11 cellular contexts compared by ENCODE assay signal in the genomic region with DNA sequence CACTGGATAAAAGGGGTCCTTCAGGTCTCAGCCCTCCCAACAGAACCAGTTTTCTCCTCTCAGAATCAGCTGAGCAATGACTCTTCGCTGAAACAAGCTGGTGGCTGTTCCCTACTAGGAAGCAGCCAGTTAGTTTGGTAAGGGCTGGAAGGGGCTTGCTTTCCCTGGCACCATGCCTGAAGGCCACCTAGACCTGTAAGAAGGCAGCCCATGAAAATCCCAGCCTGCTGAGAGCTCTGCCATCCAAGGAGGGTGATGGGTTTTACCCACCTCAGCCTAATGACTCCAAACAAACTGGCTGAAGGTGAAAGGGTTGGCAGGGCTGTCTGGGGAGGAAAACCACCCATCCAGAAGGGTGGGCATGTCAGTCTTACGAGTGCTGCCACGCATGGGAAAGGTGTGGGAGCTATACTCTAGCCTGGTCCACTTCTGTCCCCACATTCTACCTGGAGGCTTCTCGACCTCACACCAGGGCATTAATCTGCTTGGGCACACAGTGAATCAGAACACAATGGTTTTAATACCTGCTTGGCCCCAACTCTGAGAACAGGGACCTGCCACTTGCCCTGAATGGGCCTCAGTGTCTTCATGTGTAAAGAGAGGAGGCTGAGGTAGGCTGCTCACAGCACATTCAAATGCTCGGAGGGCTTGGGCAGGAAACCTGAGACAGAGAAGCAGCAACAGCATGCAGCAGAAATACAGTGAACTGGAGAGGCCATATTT. TPM values are rescaled to one million over a fixed set of nuclear protein-coding genes. Genes with fewer than 3 reads are reported as not detected.
DNase-seq lines count a peak whose midpoint lies in the region; ATAC-seq, FAIRE-seq and TF ChIP-seq lines count a peak whose summit lies in the region.
"Had no signal": no experiment of that assay in that cellular context is flagged by ENCODE, and none has a peak within 500 bp of the region (broad histone marks: within the 10 kb centered on the region; RNA-seq: fewer than 3 reads in every experiment).

No MANE protein-coding gene starts in this region.

- no peak for FAIRE-seq in A549 (lab: Jason Lieb, UNC)
- no peak for FAIRE-seq in urothelium cell line (lab: Jason Lieb, UNC)

- 97% methylated on average over 2 of the region's 5 CpGs for WGBS in A549 (ENCODE audit: missing lambda C conversion rate)
- WGBS in esophagus, 2 donors = 76 to 89% methylated on average over 5 of the region's 5 CpGs

- no peak for ATAC-seq in A549
- ATAC-seq: T-helper 17 cell had no signal

- no peak overlapping the region for H3K4me3 Mint-ChIP-seq in activated T-helper 1 cell treated with anti-CD3 and anti-CD28 coated beads, Interleukin-12 subunit alpha, Interleukin-12 subunit beta, Interleukin-2, Interleukin-4 antibody, amounts not matched to agents 30 ng/mL and 10 ng/mL and 1 ng/mL, durations not matched to agents 14 hours and 24 hours and 36 hours
- H3K4me3 Mint-ChIP-seq: T-helper 17 cell had no signal

- TF ChIP-seq RAD21 in A549 (conservative IDR thresholded peaks at IDR 0.05 in 1 of 2, IDR thresholded peaks at IDR 0.05 in 1 of 2) = no peak

- H3K4me3 ChIP-seq in A549 = no peak overlapping the region
- H3K4me3 ChIP-seq in esophagus (ENCODE audit: low read depth in 1 of 2, low read length in 2 of 2) = no peak overlapping the region
- H3K4me3 ChIP-seq in rectal smooth muscle tissue (ENCODE audit: low read length) = no peak overlapping the region

- H3K27ac ChIP-seq in A549 = peak overlapping the region; percentile 78 to 95
- H3K27ac ChIP-seq in esophagus (ENCODE audit: low read depth in 2 of 2, low read length in 1 of 2) = peak overlapping the region; percentile 52 to 88
- peak overlapping the region; percentile 40 for H3K27ac ChIP-seq in rectal smooth muscle tissue (ENCODE audit: low read depth, low read length)

- POLR2A ChIA-PET in A549 (lab: Yijun Ruan, JAX) = interaction anchor here (0.6 to 2.7 kb wide), 2 partner anchors 15 to 18 kb away, joined by 5 to 15 read pairs; no protein-coding TSS in a partner anchor

- peaks cover 37% of the 10 kb centered on the region for H3K4me1 Mint-ChIP-seq in activated T-helper 1 cell treated with anti-CD3 and anti-CD28 coated beads, Interleukin-12 subunit alpha, Interleukin-12 subunit beta, Interleukin-2, Interleukin-4 antibody, amounts not matched to agents 30 ng/mL and 10 ng/mL and 1 ng/mL, durations not matched to agents 14 hours and 24 hours and 36 hours (ENCODE audit: low read depth)

- intact Hi-C loops in activated T-helper 1 cell treated with anti-CD3 and anti-CD28 coated beads, Interleukin-12 subunit alpha, Interleukin-12 subunit beta, Interleukin-2, Interleukin-4 antibody, amounts not matched to agents 30 ng/mL and 10 ng/mL and 1 ng/mL, durations not matched to agents 14 hours and 24 hours and 36 hours (cut with micrococcal nuclease) = no loop called here

- no peak overlapping the region for H3K27ac Mint-ChIP-seq in activated T-helper 1 cell treated with anti-CD3 and anti-CD28 coated beads, Interleukin-12 subunit alpha, Interleukin-12 subunit beta, Interleukin-2, Interleukin-4 antibody, amounts not matched to agents 30 ng/mL and 10 ng/mL and 1 ng/mL, durations not matched to agents 14 hours and 24 hours and 36 hours

- H3K9me3 ChIP-seq in A549 (no peaks in the 10 kb centered on the region), esophagus (ENCODE audit: control insufficient read depth in 2 of 2, insufficient read depth in 1 of 2, low read depth in 1 of 2, low read length in 1 of 2) (no peaks in the 10 kb centered on the region)

- peak overlapping the region; percentile 44 for H3K4me2 ChIP-seq in A549

- no peaks in the 10 kb centered on the region for H3K27me3 Mint-ChIP-seq in activated T-helper 1 cell treated with anti-CD3 and anti-CD28 coated beads, Interleukin-12 subunit alpha, Interleukin-12 subunit beta, Interleukin-2, Interleukin-4 antibody, amounts not matched to agents 30 ng/mL and 10 ng/mL and 1 ng/mL, durations not matched to agents 14 hours and 24 hours and 36 hours (ENCODE audit: insufficient read depth)
- H3K27me3 Mint-ChIP-seq: T-helper 17 cell had no signal

- DNase-seq in A549 (ENCODE audit: low read depth in 1 of 2, low spot score in 1 of 2) (no peak), NCI-H526 treated with DMSO at 0.1 percent for 48 hours (lab: John Stamatoyannopoulos, UW) (peak; percentile 16), urothelium cell line (ENCODE audit: low spot score) (no peak), AG20443 (ENCODE audit: low spot score) (no peak), cerebellar cortex (ENCODE audit: low spot score) (no peak)
- no peak for DNase-seq in activated T-helper 1 cell treated with anti-CD3 and anti-CD28 coated beads, Interleukin-12 subunit alpha, Interleukin-12 subunit beta, Interleukin-2, Interleukin-4 antibody, amounts not matched to agents 30 ng/mL and 10 ng/mL and 1 ng/mL, durations not matched to agents 14 hours and 24 hours and 36 hours (ENCODE audit: low spot score)
- DNase-seq: midbrain, NCI-H2171, T-helper 17 cell had no signal

- H3K36me3 Mint-ChIP-seq in activated T-helper 1 cell treated with anti-CD3 and anti-CD28 coated beads, Interleukin-12 subunit alpha, Interleukin-12 subunit beta, Interleukin-2, Interleukin-4 antibody, amounts not matched to agents 30 ng/mL and 10 ng/mL and 1 ng/mL, durations not matched to agents 14 hours and 24 hours and 36 hours (ENCODE audit: low read depth) = peaks cover 51% of the 10 kb centered on the region

- H3K9me3 Mint-ChIP-seq in activated T-helper 1 cell treated with anti-CD3 and anti-CD28 coated beads, Interleukin-12 subunit alpha, Interleukin-12 subunit beta, Interleukin-2, Interleukin-4 antibody, amounts not matched to agents 30 ng/mL and 10 ng/mL and 1 ng/mL, durations not matched to agents 14 hours and 24 hours and 36 hours = no peaks in the 10 kb centered on the region

- H3K4me1 ChIP-seq in A549 = peaks cover 40% of the 10 kb centered on the region
- peaks cover 14 to 32% of the 10 kb centered on the region in 2 donors for H3K4me1 ChIP-seq in esophagus (ENCODE audit: control insufficient read depth in 2 of 2, insufficient read depth in 2 of 2, low read length in 1 of 2)
- peaks cover 30% of the 10 kb centered on the region for H3K4me1 ChIP-seq in rectal smooth muscle tissue (ENCODE audit: control insufficient read depth, insufficient read depth, low read length)

- no peak for TF ChIP-seq EP300 in A549 (IDR thresholded peaks at IDR 0.05)

- H3K27me3 ChIP-seq in esophagus (ENCODE audit: control insufficient read depth in 1 of 2, insufficient read depth in 2 of 2, low read length in 2 of 2) = no peaks in the 10 kb centered on the region
- no peaks in the 10 kb centered on the region for H3K27me3 ChIP-seq in rectal smooth muscle tissue (ENCODE audit: control insufficient read depth, insufficient read depth, low read length)

- no peak overlapping the region for H3K9ac ChIP-seq in rectal smooth muscle tissue (ENCODE audit: low read length)

- TF ChIP-seq POLR2A in A549 (IDR thresholded peaks at IDR 0.05; ENCODE audit: low read length) = no peak

- no peak for TF ChIP-seq CTCF in A549 (IDR thresholded peaks at IDR 0.05)

- CTCF ChIA-PET in A549 (lab: Yijun Ruan, JAX) = interaction anchor here (0.9 to 2.2 kb wide), 5 partner anchors 7 to 191 kb away, joined by 3 to 20 read pairs (median 4); no protein-coding TSS in a partner anchor

- H3K36me3 ChIP-seq in esophagus (ENCODE audit: control insufficient read depth in 2 of 2, insufficient read depth in 2 of 2, low read length in 1 of 2) (peaks cover 9 to 34% of the 10 kb centered on the region in 2 donors), rectal smooth muscle tissue (ENCODE audit: control insufficient read depth, insufficient read depth, low read length) (peaks cover 62% of the 10 kb centered on the region)

TF ChIP-seq in A549, 52 proteins besides CTCF, POLR2A, EP300 and RAD21:
- TF ChIP-seq, protein P1, sequence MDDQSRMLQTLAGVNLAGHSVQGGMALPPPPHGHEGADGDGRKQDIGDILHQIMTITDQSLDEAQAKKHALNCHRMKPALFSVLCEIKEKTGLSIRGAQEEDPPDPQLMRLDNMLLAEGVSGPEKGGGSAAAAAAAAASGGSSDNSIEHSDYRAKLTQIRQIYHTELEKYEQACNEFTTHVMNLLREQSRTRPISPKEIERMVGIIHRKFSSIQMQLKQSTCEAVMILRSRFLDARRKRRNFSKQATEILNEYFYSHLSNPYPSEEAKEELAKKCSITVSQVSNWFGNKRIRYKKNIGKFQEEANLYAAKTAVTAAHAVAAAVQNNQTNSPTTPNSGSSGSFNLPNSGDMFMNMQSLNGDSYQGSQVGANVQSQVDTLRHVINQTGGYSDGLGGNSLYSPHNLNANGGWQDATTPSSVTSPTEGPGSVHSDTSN (IDR thresholded peaks at IDR 0.05) = no peak
- TF ChIP-seq TP53 (CRISPR knock-in tag; IDR thresholded peaks at IDR 0.05) (no peak), BHLHE40 (IDR thresholded peaks at IDR 0.05; ENCODE audit: low read depth, low read length) (no peak)

RNA-seq across cellular contexts. Expression of a gene that starts 53.1 kb away (rescaled TPM):
- polyA plus RNA-seq in A549 (2011; rRNA removed) = 216 and 239 TPM in 2 replicates
- polyA plus RNA-seq in A549 (2012; cell fraction: cytosol; rRNA removed) = 32.5 and 34.4 TPM in 2 replicates
- 50.0 and 81.6 TPM in 2 replicates for polyA plus RNA-seq in A549 (2012; cell fraction: nucleus; rRNA removed)
- 123 to 146 TPM (median 142 TPM) in 3 replicates for polyA plus RNA-seq in A549 (2017; fragmentation: RNase III; extraction: RNeasy Plus Mini Kit Qiagen cat#74134 plus additional on column Dnase treatment)
- 41.1 and 41.2 TPM in 2 replicates for polyA minus RNA-seq in A549 (2011; rRNA and poly(A)+ RNA removed)
- 100 to 1,000 TPM in 1 of 2 donors, 10 to 100 TPM in 1; 79.6 to 154 TPM for polyA plus RNA-seq in esophagus
- 101 and 105 TPM in 2 replicates for total RNA-seq in activated T-helper 1 cell treated with anti-CD3 and anti-CD28 coated beads, Interleukin-12 subunit alpha, Interleukin-12 subunit beta, Interleukin-2, Interleukin-4 antibody, amounts not matched to agents 30 ng/mL and 10 ng/mL and 1 ng/mL, durations not matched to agents 14 hours and 24 hours and 36 hours
